11 cellular contexts compared by ENCODE assay signal in genomic region chr4:151197258-151197657, GRCh38.
DNase-seq lines count a peak whose midpoint lies in the region; ATAC-seq and TF ChIP-seq lines count a peak whose summit lies in the region.
"Had no signal": no experiment of that assay in that cellular context is flagged by ENCODE, and none has a peak within 500 bp of the region (broad histone marks: within the 10 kb centered on the region; RNA-seq: fewer than 3 reads in every experiment).

No MANE protein-coding gene starts in this region.

- TF ChIP-seq POLR2A in testis (IDR thresholded peaks at IDR 0.05) = no peak

- no peaks in the 10 kb centered on the region for H3K27me3 Mint-ChIP-seq in natural killer cell treated with Interleukin-12 subunit alpha and Interleukin-12 subunit beta and Interleukin-15 and Interleukin-18, amount 100 ng/mL, for 72 hours

- H3K27ac ChIP-seq in layer of hippocampus (ENCODE audit: low read depth, low read length) (peak overlapping the region; percentile 62), testis (no peak overlapping the region)

- H3K9me3 Mint-ChIP-seq in natural killer cell treated with Interleukin-12 subunit alpha and Interleukin-12 subunit beta and Interleukin-15 and Interleukin-18, amount 100 ng/mL, for 72 hours = no peaks in the 10 kb centered on the region
- H3K9me3 Mint-ChIP-seq: activated naive CD4-positive, alpha-beta T cell treated with anti-CD3 and anti-CD28 coated beads for 36 hours had no signal

- no peak for TF ChIP-seq CTCF in testis (IDR thresholded peaks at IDR 0.05)

- H3K27ac Mint-ChIP-seq in natural killer cell treated with Interleukin-12 subunit alpha and Interleukin-12 subunit beta and Interleukin-15 and Interleukin-18, amount 100 ng/mL, for 72 hours = no peak overlapping the region
- H3K27ac Mint-ChIP-seq: activated naive CD4-positive, alpha-beta T cell treated with anti-CD3 and anti-CD28 coated beads for 36 hours had no signal

- H3K4me1 Mint-ChIP-seq in natural killer cell treated with Interleukin-12 subunit alpha and Interleukin-12 subunit beta and Interleukin-15 and Interleukin-18, amount 100 ng/mL, for 72 hours (ENCODE audit: low read depth in 2 of 2) = no peaks in the 10 kb centered on the region

- no peaks in the 10 kb centered on the region for H3K36me3 ChIP-seq in testis (ENCODE audit: low read depth, missing control alignments)

- no peaks in the 10 kb centered on the region for H3K36me3 Mint-ChIP-seq in natural killer cell treated with Interleukin-12 subunit alpha and Interleukin-12 subunit beta and Interleukin-15 and Interleukin-18, amount 100 ng/mL, for 72 hours

- intact Hi-C loops in testis (cut with DNase I; ENCODE audit: low total_unique reads) = no loop called here

- no peak overlapping the region for H3K4me3 ChIP-seq in testis

- 52 to 59% methylated on average over 6 of the region's 6 CpGs for WGBS in testis, 2 donors

- H3K4me1 ChIP-seq in testis = peaks cover 20% of the 10 kb centered on the region

- no peaks in the 10 kb centered on the region for H3K9me3 ChIP-seq in testis
- H3K9me3 ChIP-seq: SK-N-SH had no signal

- H3K4me3 Mint-ChIP-seq in natural killer cell treated with Interleukin-12 subunit alpha and Interleukin-12 subunit beta and Interleukin-15 and Interleukin-18, amount 100 ng/mL, for 72 hours = no peak overlapping the region
- H3K4me3 Mint-ChIP-seq: activated naive CD4-positive, alpha-beta T cell treated with anti-CD3 and anti-CD28 coated beads for 36 hours had no signal

- H3K27me3 ChIP-seq in layer of hippocampus (ENCODE audit: control insufficient read depth, insufficient read depth, low read length) (no peaks in the 10 kb centered on the region), testis (no peaks in the 10 kb centered on the region)

- DNase-seq in LHCN-M2 (ENCODE audit: low read depth) (peak; percentile 84), testis (peak; percentile 72), DMS153 treated with DMSO at 0.1 percent for 48 hours (lab: John Stamatoyannopoulos, UW; ENCODE audit: unreplicated experiment) (no peak)
- DNase-seq in natural killer cell treated with Interleukin-12 subunit alpha and Interleukin-12 subunit beta and Interleukin-15 and Interleukin-18, amount 100 ng/mL, for 72 hours (ENCODE audit: low spot score) = no peak
- DNase-seq: activated naive CD4-positive, alpha-beta T cell treated with anti-CD3 and anti-CD28 coated beads for 36 hours; erythroblast; SK-N-SH had no signal

- ATAC-seq in esophagus mucosa (peak; percentile 70), GM19351 (IDR thresholded peaks at IDR 0.05; ENCODE audit: unreplicated experiment) (no peak), HG03139 (IDR thresholded peaks at IDR 0.05; ENCODE audit: unreplicated experiment) (no peak)
- ATAC-seq in natural killer cell treated with Interleukin-12 subunit alpha and Interleukin-12 subunit beta and Interleukin-15 and Interleukin-18, amount 100 ng/mL, for 72 hours = no peak

Comparison
In these comparisons a context has a peak if more than half of its experiments do, and no peak if none do; other contexts are left out.
1. DNase-seq: peak in LHCN-M2 (single experiment) and testis (single experiment); none in DMS153 treated with DMSO at 0.1 percent for 48 hours (single experiment) and natural killer cell treated with Interleukin-12 subunit alpha and Interleukin-12 subunit beta and Interleukin-15 and Interleukin-18, amount 100 ng/mL, for 72 hours (single experiment).